In the genomic region with DNA sequence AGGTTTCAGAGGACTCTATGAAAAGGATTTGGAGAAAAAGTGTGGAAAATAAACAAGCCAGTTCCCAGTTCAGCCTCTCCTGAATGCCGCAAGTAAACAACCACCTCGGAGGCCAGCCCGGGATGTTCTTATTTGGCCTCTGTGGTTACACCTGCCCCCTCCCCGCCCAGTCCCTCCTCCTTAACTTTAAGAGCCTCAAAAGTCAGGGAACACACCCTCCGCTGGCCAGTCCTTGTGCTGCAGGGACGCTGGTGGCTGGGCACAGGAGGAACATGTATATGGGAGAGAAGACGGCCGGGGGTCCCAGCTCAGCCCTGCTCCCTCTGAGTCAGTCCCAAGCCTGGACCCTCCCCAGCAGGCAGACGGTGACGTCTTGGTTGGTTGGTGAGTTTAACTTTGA, we compare ENCODE assay signal across 9 cellular contexts. TPM values are rescaled to one million over a fixed set of nuclear protein-coding genes. Genes with fewer than 3 reads are reported as not detected.
DNase-seq lines count a peak whose midpoint lies in the region; ATAC-seq, FAIRE-seq and TF ChIP-seq lines count a peak whose summit lies in the region.
"Had no signal": no experiment of that assay in that cellular context is flagged by ENCODE, and none has a peak within 500 bp of the region (broad histone marks: within the 10 kb centered on the region; RNA-seq: fewer than 3 reads in every experiment).

No MANE protein-coding gene starts in this region.

- H3K4me2 ChIP-seq in H1 (ENCODE audit: insufficient read depth in 1 of 2, low read depth in 2 of 2, low read length in 2 of 2) (no peak overlapping the region), osteoblast (ENCODE audit: insufficient read depth, low read length) (peak overlapping the region; percentile 22)

- no peaks in the 10 kb centered on the region for H3K36me3 ChIP-seq in H1 (ENCODE audit: control insufficient read depth in 2 of 4, insufficient read depth in 4 of 4, low read length in 3 of 4)
- peaks cover 12% of the 10 kb centered on the region for H3K36me3 ChIP-seq in osteoblast (ENCODE audit: insufficient read depth, low read length)

- peaks cover 0 to 2% of the 10 kb centered on the region in 2 experiments for H4K20me1 ChIP-seq in H1 (replicated peaks in 1 of 2; ENCODE audit: control insufficient read depth in 1 of 2, insufficient read depth in 2 of 2, low read length in 2 of 2)
- H4K20me1 ChIP-seq in osteoblast (ENCODE audit: insufficient read depth, low read length): peaks cover 54% of the 10 kb centered on the region

- H3K14ac ChIP-seq in H1 (ENCODE audit: insufficient read length): no peak overlapping the region

- H3K27me3 ChIP-seq in H1 (replicated peaks in 1 of 4; ENCODE audit: control insufficient read depth in 3 of 4, extremely low read depth in 1 of 4, insufficient read depth in 3 of 4, low read length in 3 of 4) (peaks cover 0 to 14% (median 10%) of the 10 kb centered on the region in 4 experiments; a peak in 5 of 7 replicates), osteoblast (ENCODE audit: insufficient read depth, low read length) (no peaks in the 10 kb centered on the region)
- H3K27me3 ChIP-seq in CD4-positive, alpha-beta T cell (ENCODE audit: control insufficient read depth, insufficient read depth, low read length): peaks cover 10% of the 10 kb centered on the region

- no peak overlapping the region for H3K4me3 Mint-ChIP-seq in CD4-positive, alpha-beta T cell
- H3K4me3 Mint-ChIP-seq: T-helper 1 cell treated with Interleukin-12 subunit alpha and Interleukin-12 subunit beta and Interleukin-4 antibody, amounts not matched to agents 30 μg/mL and 1 μg/mL, for 36 hours had no signal

- no peak overlapping the region for H2BK20ac ChIP-seq in H1 (ENCODE audit: low read length)

- no peak overlapping the region for H4K8ac ChIP-seq in H1 (ENCODE audit: extremely low read depth, insufficient read depth, low read length)

- intact Hi-C loops in CD4-positive, alpha-beta T cell (cut with DNase I, micrococcal nuclease): no loop called here

- POLR2A ChIA-PET in H1 (lab: Charles Lee; ENCODE audit: partially characterized antibody): interaction anchor here (1.6 kb wide), 1 partner anchor 303 kb away, joined by 4 read pairs; a partner anchor contains a TSS
- POLR2A ChIA-PET in CD4-positive, alpha-beta T cell (lab: Charles Lee): no interaction called here

- peak; percentile 67 for DNase-seq in Caki2 (ENCODE audit: low read depth)
- peak; percentile 28 for DNase-seq in NCI-H460 (ENCODE audit: extremely low read depth, low read depth)
- DNase-seq in H1 (ENCODE audit: low read depth in 1 of 2, low spot score in 2 of 2): peak in 1 of 2 experiments; percentile 77
- no peak for DNase-seq in osteoblast (ENCODE audit: insufficient read length, low spot score, missing footprints)
- no peak for DNase-seq in NOMO-1 treated with DMSO at 0.1 percent for 48 hours (lab: John Stamatoyannopoulos, UW; ENCODE audit: unreplicated experiment)
- DNase-seq in GM13976 (ENCODE audit: low spot score): no peak
- no peak for DNase-seq in activated CD4-positive, CD25-positive, alpha-beta regulatory T cell (lab: John Stamatoyannopoulos, UW)
- DNase-seq in CD4-positive, alpha-beta T cell: no peak

- WGBS in H1 (ENCODE audit: extremely low coverage in 1 of 2, insufficient coverage in 1 of 2, insufficient read length in 1 of 2, insufficient replicate concordance in 2 of 2, low coverage in 1 of 2, low lambda C conversion rate in 2 of 2, missing lambda C conversion rate in 1 of 2), 2 experiments: 48% methylated on average over 10 of the region's 10 CpGs; no CpG with 5 or more reads in 1 of the 2 experiments

- peak overlapping the region; percentile 55 for H4K5ac ChIP-seq in H1 (ENCODE audit: insufficient read length, low read depth, low read length)

- peaks cover 28% of the 10 kb centered on the region for H3K27me3 Mint-ChIP-seq in CD4-positive, alpha-beta T cell

- H4K91ac ChIP-seq in H1 (replicated peaks; ENCODE audit: insufficient read length, low read length): no peak overlapping the region

- H3K9me3 Mint-ChIP-seq in CD4-positive, alpha-beta T cell: no peaks in the 10 kb centered on the region
- H3K9me3 Mint-ChIP-seq: T-helper 1 cell treated with Interleukin-12 subunit alpha and Interleukin-12 subunit beta and Interleukin-4 antibody, amounts not matched to agents 30 μg/mL and 1 μg/mL, for 36 hours had no signal

- no peak for TF ChIP-seq POLR2A in H1 (IDR thresholded peaks at IDR 0.05; ENCODE audit: control extremely low read depth in 1 of 2, low read depth in 2 of 2, low read length in 2 of 2)

- CTCF ChIA-PET in H1 (lab: Charles Lee; ENCODE audit: partially characterized antibody): interaction anchor here (0.9 to 6.4 kb wide), 16 partner anchors 11 to 296 kb away, joined by 3 to 26 read pairs (median 4); no protein-coding TSS in a partner anchor
- CTCF ChIA-PET in CD4-positive, alpha-beta T cell (lab: Charles Lee): no interaction called here

- H2AK5ac ChIP-seq in H1 (ENCODE audit: low read depth, low read length): no peak overlapping the region

- H2BK5ac ChIP-seq in H1 (ENCODE audit: low read depth, low read length): no peak overlapping the region

- H3K4me1 ChIP-seq in H1 (replicated peaks in 1 of 4; ENCODE audit: control insufficient read depth in 3 of 4, insufficient read depth in 4 of 4, low read length in 3 of 4): peaks cover 2 to 8% (median 6%) of the 10 kb centered on the region in 4 experiments; a peak in 3 of 7 replicates
- H3K4me1 ChIP-seq in osteoblast (ENCODE audit: insufficient read depth, low read length): peaks cover 79% of the 10 kb centered on the region

- no peak overlapping the region for H3K56ac ChIP-seq in H1 (replicated peaks; ENCODE audit: insufficient read length, low read depth, low read length)

- H2BK120ac ChIP-seq in H1 (replicated peaks; ENCODE audit: low read depth, low read length): no peak overlapping the region

- TF ChIP-seq EP300 in H1 (IDR thresholded peaks at IDR 0.05; ENCODE audit: borderline replicate concordance in 1 of 2, low read depth in 2 of 2, low read length in 2 of 2): no peak

- TF ChIP-seq CTCF in H1 (IDR thresholded peaks at IDR 0.05; ENCODE audit: control extremely low read depth in 1 of 3, insufficient read depth in 1 of 3, low read depth in 1 of 3, low read length in 3 of 3) (peak; percentile 57 to 64 (median 58)), osteoblast (IDR thresholded peaks at IDR 0.05; ENCODE audit: extremely low read depth, low read depth, low read length) (peak; percentile 36), GM13976 (IDR thresholded peaks at IDR 0.05; ENCODE audit: borderline replicate concordance, control extremely low read depth, extremely low read depth, insufficient read depth, missing control alignments) (no peak)
- no peak for TF ChIP-seq CTCF in CD4-positive, alpha-beta T cell (IDR thresholded peaks at IDR 0.05)

- no peak overlapping the region for H3K27ac ChIP-seq in H1 (ENCODE audit: low read depth, low read length)
- H3K27ac ChIP-seq in osteoblast (ENCODE audit: low read depth, low read length): peak overlapping the region; percentile 46
- H3K27ac ChIP-seq in CD4-positive, alpha-beta T cell (ENCODE audit: low read depth, low read length): no peak overlapping the region

- no peak overlapping the region for H3K4ac ChIP-seq in H1 (replicated peaks; ENCODE audit: insufficient read length, low read depth, low read length)

- no peak for ATAC-seq in CD4-positive, alpha-beta T cell (ENCODE audit: poor library complexity)

- H3K4me3 ChIP-seq in H1 (ENCODE audit: extremely low read depth in 1 of 4, insufficient read depth in 2 of 4, low read depth in 3 of 4, low read length in 4 of 4) (no peak overlapping the region), osteoblast (ENCODE audit: insufficient read depth, low read length) (no peak overlapping the region)

- peaks cover 2% of the 10 kb centered on the region for H3K4me1 Mint-ChIP-seq in CD4-positive, alpha-beta T cell (ENCODE audit: low read depth)

- H2BK15ac ChIP-seq in H1 (ENCODE audit: low read length): no peak overlapping the region; the same call in 1 of the 2 replicates

- H3K23me2 ChIP-seq in H1 (ENCODE audit: low read depth, low read length): peaks cover 2% of the 10 kb centered on the region

- H2AFZ ChIP-seq in H1 (ENCODE audit: low read length) (no peak overlapping the region), osteoblast (ENCODE audit: low read length) (no peak overlapping the region)

- no peak overlapping the region for H2BK12ac ChIP-seq in H1 (ENCODE audit: low read depth, low read length)

- in situ Hi-C loops in Caki2 (cut with HindIII; ENCODE audit: low pct_unique_long_range_greater_than_20kb, low sequenced_read_pairs) (no loop called here), GM13976 (cut with MboI; ENCODE audit: low sequenced_read_pairs, unreplicated experiment) (no loop called here)

- peaks cover 5% of the 10 kb centered on the region for H3K79me1 ChIP-seq in H1 (ENCODE audit: low read depth, low read length)

- no peak overlapping the region for H3K23ac ChIP-seq in H1 (ENCODE audit: insufficient read length)

- H3K36me3 Mint-ChIP-seq in CD4-positive, alpha-beta T cell (ENCODE audit: low read depth): no peaks in the 10 kb centered on the region

- H3K79me2 ChIP-seq in H1 (ENCODE audit: control insufficient read depth in 1 of 2, insufficient read depth in 2 of 2, low read length in 2 of 2) (no peaks in the 10 kb centered on the region), osteoblast (ENCODE audit: insufficient read depth, low read length) (peaks cover 95% of the 10 kb centered on the region)

- no peak overlapping the region for H3K27ac Mint-ChIP-seq in CD4-positive, alpha-beta T cell
- H3K27ac Mint-ChIP-seq: T-helper 1 cell treated with Interleukin-12 subunit alpha and Interleukin-12 subunit beta and Interleukin-4 antibody, amounts not matched to agents 30 μg/mL and 1 μg/mL, for 36 hours had no signal

- no peak overlapping the region for H3K9ac ChIP-seq in H1 (replicated peaks in 1 of 4; ENCODE audit: extremely low read depth in 1 of 4, low read depth in 3 of 4, low read length in 3 of 4)

- H3K18ac ChIP-seq in H1 (ENCODE audit: extremely low read depth, low read length): no peak overlapping the region

- no peaks in the 10 kb centered on the region for H3K9me3 ChIP-seq in H1 (ENCODE audit: insufficient read depth in 2 of 2, low read depth in 1 of 2, low read length in 1 of 2)
- H3K9me3 ChIP-seq in osteoblast (ENCODE audit: low read depth, low read length): no peaks in the 10 kb centered on the region
- H3K9me3 ChIP-seq in CD4-positive, alpha-beta T cell (ENCODE audit: control insufficient read depth, low read length): no peaks in the 10 kb centered on the region

- TF ChIP-seq RAD21 in H1 (IDR thresholded peaks at IDR 0.05 in 1 of 2, conservative IDR thresholded peaks at IDR 0.05 in 1 of 2; ENCODE audit: low read depth in 2 of 2, low read length in 2 of 2): peak; percentile 28 to 55; a peak in 3 of 4 replicates

- FAIRE-seq in H1 (lab: Jason Lieb, UNC): no peak

RNA-seq across cellular contexts. Expression of a gene that starts 6.1 kb away (rescaled TPM):
- total RNA-seq in Caki2 (2014; rRNA removed; shearing (Covaris generic); ENCODE audit: low replicate concordance): 45.2 and 49.3 TPM in 2 replicates
- 15.2 and 16.0 TPM in 2 replicates for total RNA-seq in NCI-H460 (2014; rRNA removed; shearing (Covaris generic))
- 9.9 and 11.7 TPM in 2 replicates for polyA plus RNA-seq in NCI-H460 (2014; cell fraction: nucleus; rRNA removed)
- 5.7 and 5.8 TPM in 2 replicates for total RNA-seq in H1 (2021; fragmentation: NEBNext Ultra II Directional; extraction: Animal tissue kit (Norgen Biotek cat#: 25700))
- 2.0 and 2.4 TPM in 2 replicates for polyA plus RNA-seq in H1 (2011; rRNA removed)
- polyA plus RNA-seq in H1 (2011; cell fraction: cytosol; rRNA removed): 2.0 TPM
- 2.8 TPM for polyA plus RNA-seq in H1 (2011; cell fraction: nucleus; rRNA removed)
- polyA plus RNA-seq in H1 (2012, experiment 1 of 2): 2.5 to 3.3 TPM (median 2.9 TPM) in 4 replicates
- polyA plus RNA-seq in H1 (2012, experiment 2 of 2): 2.1 TPM
- 3.7 TPM for polyA plus RNA-seq in H1 (2013, experiment 1 of 2)
- 4.5 TPM for polyA plus RNA-seq in H1 (2013, experiment 2 of 2)
- 3.9 and 5.0 TPM in 2 replicates for polyA minus RNA-seq in H1 (2011; rRNA and poly(A)+ RNA removed)
- polyA minus RNA-seq in H1 (2011; cell fraction: cytosol; rRNA and poly(A)+ RNA removed): 3.6 TPM
- 4.4 TPM for polyA minus RNA-seq in H1 (2011; cell fraction: nucleus; rRNA and poly(A)+ RNA removed)
- 39.5 and 43.1 TPM in 2 replicates for total RNA-seq in osteoblast
- total RNA-seq in CD4-positive, alpha-beta T cell: not detected

Comparison
In these comparisons a context has a peak if more than half of its experiments do, and no peak if none do; other contexts are left out.
1. DNase-seq: peak in Caki2 (single experiment) and NCI-H460 (single experiment); none in osteoblast (single experiment), NOMO-1 treated with DMSO at 0.1 percent for 48 hours (single experiment), GM13976 (single experiment), activated CD4-positive, CD25-positive, alpha-beta regulatory T cell (0 of 4) and CD4-positive, alpha-beta T cell (0 of 10).
2. CTCF ChIP-seq: peak in H1 (3 of 3) and osteoblast (single experiment); none in GM13976 (single experiment) and CD4-positive, alpha-beta T cell (single experiment).